In genomic region chrX:13835825-13836224, GRCh38 we compare ENCODE assay signal across 1 cellular context.
TF ChIP-seq lines count a peak whose summit lies in the region.

No MANE protein-coding gene starts in this region.

TF ChIP-seq in A549, 52 proteins besides CTCF, POLR2A, EP300 and RAD21:
- TF ChIP-seq RFX5 (IDR thresholded peaks at IDR 0.05) = no peak
- TF ChIP-seq GATA3 (IDR thresholded peaks at IDR 0.05; ENCODE audit: borderline replicate concordance) = no peak
- TF ChIP-seq HEYL (CRISPR knock-in tag; IDR thresholded peaks at IDR 0.05) = no peak
- TF ChIP-seq TP53 (CRISPR knock-in tag; IDR thresholded peaks at IDR 0.05) = no peak
- TF ChIP-seq BCL3 (IDR thresholded peaks at IDR 0.05) = no peak
- TF ChIP-seq E2F6 (IDR thresholded peaks at IDR 0.05; ENCODE audit: borderline replicate concordance, low read depth) = no peak
- TF ChIP-seq PHF8 (IDR thresholded peaks at IDR 0.05; ENCODE audit: borderline replicate concordance, low read depth) = no peak
- TF ChIP-seq ZSCAN20 (CRISPR knock-in tag; IDR thresholded peaks at IDR 0.05) = no peak
- TF ChIP-seq RCOR1 (IDR thresholded peaks at IDR 0.05; ENCODE audit: low read depth, low read length) = no peak
- no peak for TF ChIP-seq CEBPB (IDR thresholded peaks at IDR 0.05)
